In genomic region chr11:62516736-62517371, GRCh38 we compare ENCODE assay signal across 30 cellular contexts. TPM values are rescaled to one million over a fixed set of nuclear protein-coding genes. Genes with fewer than 3 reads are reported as not detected.
A peak's percentile ranks its signal among the peaks of the same experiment; 100 is the strongest.
DNase-seq lines count a peak whose midpoint lies in the region; ATAC-seq, FAIRE-seq and TF ChIP-seq lines count a peak whose summit lies in the region.
"Had no signal": no experiment of that assay in that cellular context is flagged by ENCODE, and none has a peak within 500 bp of the region (broad histone marks: within the 10 kb centered on the region; RNA-seq: fewer than 3 reads in every experiment).

No MANE protein-coding gene starts in this region.

- no peak for DNase-seq in CD8-positive, alpha-beta memory T cell
- no peak for DNase-seq in activated B cell treated with CpG ODN at 0.5 μM for 24 hours
- DNase-seq in left lobe of liver (ENCODE audit: low spot score): no peak
- DNase-seq in small intestine: peak; percentile 25
- no peak for DNase-seq in T-helper 9 cell
- DNase-seq: ACHN; activated CD4-positive, alpha-beta T cell treated with anti-CD3 and anti-CD28 coated beads, Interleukin-2, amount 10 ng/mL, durations not matched to agents 24 days and 14 days; activated naive CD8-positive, alpha-beta T cell treated with anti-CD3 and anti-CD28 coated beads, Interleukin-2, amount 50 U/mL, for 24 hours; activated T-cell treated with anti-CD3 and anti-CD28 coated beads, Interleukin-2, amount 50 U/mL, for 4 hours; BE2C; central memory CD4-positive, alpha-beta T cell; COR-L47; DMS79 treated with DMSO at 0.1 percent for 48 hours; GF-D8; islet precursor cell; Karpas-422; MV-4-11; NCI-H1436 treated with DMSO at 0.1 percent for 48 hours; NCI-H446 treated with DMSO at 0.1 percent for 48 hours; nephron progenitor cell; right cardiac atrium; SHP77; stimulated activated CD4-positive, alpha-beta T cell treated with anti-CD3 and anti-CD28 coated beads, Interleukin-4, amount 100 ng/mL, for 4 hours; stimulated activated naive CD4-positive, alpha-beta T cell; T1000; WERI-Rb-1 had no signal

- H3K9me3 ChIP-seq in CD8-positive, alpha-beta memory T cell (ENCODE audit: low read length): no peaks in the 10 kb centered on the region
- no peaks in the 10 kb centered on the region for H3K9me3 ChIP-seq in small intestine (ENCODE audit: control insufficient read depth, low read depth)
- H3K9me3 ChIP-seq: BE2C had no signal

- POLR2A ChIA-PET in CD8-positive, alpha-beta memory T cell (lab: Charles Lee): no interaction called here
- POLR2A ChIA-PET in activated B cell treated with CpG ODN at 0.5 μM for 24 hours (lab: Charles Lee): interaction anchor here (0.6 kb wide), 1 partner anchor 137 kb away, joined by 3 read pairs; no protein-coding TSS in a partner anchor

- peak overlapping the region in 5 of 8 donors; percentile 3 to 71 (median 45) for H3K27ac Mint-ChIP-seq in CD8-positive, alpha-beta memory T cell
- H3K27ac Mint-ChIP-seq in activated B cell treated with CpG ODN at 0.5 μM for 24 hours: peak overlapping the region; percentile 46
- H3K27ac Mint-ChIP-seq: activated CD4-positive, alpha-beta T cell treated with anti-CD3 and anti-CD28 coated beads, Interleukin-2, amount 10 ng/mL, durations not matched to agents 24 days and 14 days; activated naive CD8-positive, alpha-beta T cell treated with anti-CD3 and anti-CD28 coated beads, Interleukin-2, amount 50 U/mL, for 24 hours; nephron progenitor cell had no signal

- ATAC-seq in activated B cell treated with CpG ODN at 0.5 μM for 24 hours (ENCODE audit: low read depth) (no peak), left lobe of liver (peak; percentile 37), GM21360 (IDR thresholded peaks at IDR 0.05; ENCODE audit: unreplicated experiment) (no peak), SK-N-SH treated with all-trans-retinoic acid at 6 μM for 48 hours (no peak)
- ATAC-seq: activated naive CD8-positive, alpha-beta T cell treated with anti-CD3 and anti-CD28 coated beads, Interleukin-2, amount 50 U/mL, for 24 hours; activated T-cell treated with anti-CD3 and anti-CD28 coated beads, Interleukin-2, amount 50 U/mL, for 4 hours; HCT116; right cardiac atrium had no signal

- peak overlapping the region in 1 of 7 donors; percentile 32 for H3K4me3 Mint-ChIP-seq in CD8-positive, alpha-beta memory T cell
- H3K4me3 Mint-ChIP-seq in activated B cell treated with CpG ODN at 0.5 μM for 24 hours: no peak overlapping the region
- H3K4me3 Mint-ChIP-seq: activated CD4-positive, alpha-beta T cell treated with anti-CD3 and anti-CD28 coated beads, Interleukin-2, amount 10 ng/mL, durations not matched to agents 24 days and 14 days; activated naive CD8-positive, alpha-beta T cell treated with anti-CD3 and anti-CD28 coated beads, Interleukin-2, amount 50 U/mL, for 24 hours; activated T-cell treated with anti-CD3 and anti-CD28 coated beads, Interleukin-2, amount 50 U/mL, for 4 hours; nephron progenitor cell had no signal

- CTCF ChIA-PET in CD8-positive, alpha-beta memory T cell (lab: Charles Lee): interaction anchor here (1.9 kb wide), 1 partner anchor 26 kb away, joined by 4 read pairs; no protein-coding TSS in a partner anchor
- CTCF ChIA-PET in activated B cell treated with CpG ODN at 0.5 μM for 24 hours (lab: Charles Lee): no interaction called here

- H3K27me3 ChIP-seq in CD8-positive, alpha-beta memory T cell (ENCODE audit: insufficient read depth, low read length, poor library complexity, severe bottlenecking): no peaks in the 10 kb centered on the region
- no peaks in the 10 kb centered on the region for H3K27me3 ChIP-seq in small intestine (ENCODE audit: control insufficient read depth in 2 of 2, insufficient read depth in 2 of 2, low read length in 2 of 2)
- H3K27me3 ChIP-seq: BE2C had no signal

- intact Hi-C loops in activated B cell treated with CpG ODN at 0.5 μM for 24 hours (cut with micrococcal nuclease): no loop called here

- 80 to 84% (median 81%) methylated on average over 14 of the region's 14 CpGs for WGBS in small intestine, 3 donors

- no peak for FAIRE-seq in small intestine (lab: Jason Lieb, UNC)

- peaks cover 33 to 78% (median 46%) of the 10 kb centered on the region in 3 donors for H3K4me1 Mint-ChIP-seq in CD8-positive, alpha-beta memory T cell
- peaks cover 14% of the 10 kb centered on the region for H3K4me1 Mint-ChIP-seq in activated B cell treated with CpG ODN at 0.5 μM for 24 hours
- H3K4me1 Mint-ChIP-seq: activated naive CD8-positive, alpha-beta T cell treated with anti-CD3 and anti-CD28 coated beads, Interleukin-2, amount 50 U/mL, for 24 hours had no signal

- no peaks in the 10 kb centered on the region for H3K4me1 ChIP-seq in CD8-positive, alpha-beta memory T cell (ENCODE audit: insufficient read depth, low read length)
- no peaks in the 10 kb centered on the region for H3K4me1 ChIP-seq in small intestine (ENCODE audit: control insufficient read depth in 2 of 2, insufficient read depth in 1 of 2, low read depth in 1 of 2, low read length in 1 of 2)
- H3K4me1 ChIP-seq: BE2C, parathyroid adenoma had no signal

- H3K36me3 ChIP-seq in CD8-positive, alpha-beta memory T cell (ENCODE audit: insufficient read depth, low read length): peaks cover 48% of the 10 kb centered on the region
- peaks cover 10 to 16% of the 10 kb centered on the region in 2 donors for H3K36me3 ChIP-seq in small intestine (ENCODE audit: control insufficient read depth in 2 of 2, insufficient read depth in 2 of 2, low read length in 2 of 2)
- H3K36me3 ChIP-seq: BE2C, WERI-Rb-1 had no signal

- H3K4me3 ChIP-seq in CD8-positive, alpha-beta memory T cell (ENCODE audit: low read length): no peak overlapping the region
- no peak overlapping the region for H3K4me3 ChIP-seq in small intestine (ENCODE audit: low read depth in 1 of 2, low read length in 2 of 2)

- H3K9me3 Mint-ChIP-seq in CD8-positive, alpha-beta memory T cell: no peaks in the 10 kb centered on the region
- H3K9me3 Mint-ChIP-seq in activated B cell treated with CpG ODN at 0.5 μM for 24 hours: no peaks in the 10 kb centered on the region
- H3K9me3 Mint-ChIP-seq: activated CD4-positive, alpha-beta T cell treated with anti-CD3 and anti-CD28 coated beads, Interleukin-2, amount 10 ng/mL, durations not matched to agents 24 days and 14 days; activated naive CD8-positive, alpha-beta T cell treated with anti-CD3 and anti-CD28 coated beads, Interleukin-2, amount 50 U/mL, for 24 hours; activated T-cell treated with anti-CD3 and anti-CD28 coated beads, Interleukin-2, amount 50 U/mL, for 4 hours had no signal

- H3K27ac ChIP-seq in CD8-positive, alpha-beta memory T cell (ENCODE audit: low read depth, low read length): peak overlapping the region; percentile 9
- H3K27ac ChIP-seq in small intestine (ENCODE audit: low read depth in 1 of 2, low read length in 1 of 2): no peak overlapping the region
- H3K27ac ChIP-seq: parathyroid adenoma, WERI-Rb-1 had no signal

- no peaks in the 10 kb centered on the region for H3K27me3 Mint-ChIP-seq in CD8-positive, alpha-beta memory T cell
- no peaks in the 10 kb centered on the region for H3K27me3 Mint-ChIP-seq in activated B cell treated with CpG ODN at 0.5 μM for 24 hours
- H3K27me3 Mint-ChIP-seq: activated CD4-positive, alpha-beta T cell treated with anti-CD3 and anti-CD28 coated beads, Interleukin-2, amount 10 ng/mL, durations not matched to agents 24 days and 14 days; activated naive CD8-positive, alpha-beta T cell treated with anti-CD3 and anti-CD28 coated beads, Interleukin-2, amount 50 U/mL, for 24 hours had no signal

- peaks cover 2 to 87% (median 10%) of the 10 kb centered on the region in 3 donors for H3K36me3 Mint-ChIP-seq in CD8-positive, alpha-beta memory T cell
- H3K36me3 Mint-ChIP-seq in activated B cell treated with CpG ODN at 0.5 μM for 24 hours (ENCODE audit: low read depth): peaks cover 78% of the 10 kb centered on the region

- no peak for TF ChIP-seq CTCF in activated B cell treated with CpG ODN at 0.5 μM for 24 hours (IDR thresholded peaks at IDR 0.05)

TF ChIP-seq in SK-N-SH treated with all-trans-retinoic acid at 6 μM for 48 hours, 23 proteins besides CTCF, POLR2A, EP300 and RAD21:
- TF ChIP-seq GLIS3 (CRISPR knock-in tag; IDR thresholded peaks at IDR 0.05) (no peak), TOX (CRISPR knock-in tag; IDR thresholded peaks at IDR 0.05; ENCODE audit: borderline replicate concordance) (no peak), ZNF565 (CRISPR knock-in tag; conservative IDR thresholded peaks at IDR 0.05; ENCODE audit: low read depth) (no peak), RARB (CRISPR knock-in tag; IDR thresholded peaks at IDR 0.05) (no peak), PPARA (CRISPR knock-in tag; IDR thresholded peaks at IDR 0.05; ENCODE audit: borderline replicate concordance) (no peak), TCF4 (CRISPR knock-in tag; IDR thresholded peaks at IDR 0.05; ENCODE audit: borderline replicate concordance) (no peak), ZFP30 (CRISPR knock-in tag; IDR thresholded peaks at IDR 0.05) (no peak)
TF ChIP-seq in SK-N-SH treated with all-trans-retinoic acid at 6 μM for 48 hours: peak in this region for 0.

RNA-seq across cellular contexts. Expression of gene AHNAK, which starts 29.8 kb away (rescaled TPM):
- 100 to 1,000 TPM; 187 to 193 TPM for total RNA-seq in CD8-positive, alpha-beta memory T cell
- polyA plus RNA-seq in CD8-positive, alpha-beta memory T cell: 125 TPM
- total RNA-seq in activated B cell treated with CpG ODN at 0.5 μM for 24 hours (246 and 248 TPM in 2 replicates), left lobe of liver (115 TPM)
- polyA plus RNA-seq in small intestine: 100 to 1,000 TPM in 1 of 3 donors, 10 to 100 TPM in 2; 72.1 to 110 (median 74.0) TPM

RNA-seq across cellular contexts. Expression of gene EEF1G, which starts 56.8 kb away (rescaled TPM):
- total RNA-seq in CD8-positive, alpha-beta memory T cell: 1,000 to 10,000 TPM; 1,800 to 1,846 TPM
- 1,157 TPM for polyA plus RNA-seq in CD8-positive, alpha-beta memory T cell
- total RNA-seq in activated B cell treated with CpG ODN at 0.5 μM for 24 hours (2,373 and 2,524 TPM in 2 replicates), left lobe of liver (441 TPM)
- polyA plus RNA-seq in small intestine: 1,000 to 10,000 TPM; 1,124 to 2,500 (median 1,741) TPM
